Comparison of ENCODE assay signal across 8 cellular contexts in genomic region chr16:15950167-15950854, GRCh38. TPM values are rescaled to one million over a fixed set of nuclear protein-coding genes. Genes with fewer than 3 reads are reported as not detected.
DNase-seq lines count a peak whose midpoint lies in the region; ATAC-seq and TF ChIP-seq lines count a peak whose summit lies in the region.

No MANE protein-coding gene starts in this region.

- ATAC-seq in activated CD4-positive, CD25-positive, alpha-beta regulatory T cell treated with anti-CD3 and anti-CD28 coated beads, Interleukin-2, amount 50 U/mL, for 24 hours, result peak; percentile 26 to 31
- ATAC-seq in GM19324 (IDR thresholded peaks at IDR 0.05; ENCODE audit: low FRiP score, unreplicated experiment) (no peak), HG03139 (IDR thresholded peaks at IDR 0.05; ENCODE audit: unreplicated experiment) (no peak)

- H3K9ac ChIP-seq in liver (ENCODE audit: low read depth in 1 of 2, low read length in 2 of 2), result peak overlapping the region; percentile 5 to 21

- TF ChIP-seq RAD21 in liver (IDR thresholded peaks at IDR 0.05), result no peak

- H3K4me3 ChIP-seq in LNCaP clone FGC (ENCODE audit: low read depth, low read length), result peak overlapping the region; percentile 96
- peak overlapping the region; percentile 99 for H3K4me3 ChIP-seq in coronary artery
- H3K4me3 ChIP-seq in liver (ENCODE audit: low read depth in 1 of 3, low read length in 3 of 3), result peak overlapping the region in 2 of 3 donors; percentile 9 to 71

- peaks cover 0 to 7% (median 2%) of the 10 kb centered on the region in 4 donors for H3K27me3 ChIP-seq in liver (ENCODE audit: control insufficient read depth in 4 of 4, insufficient read depth in 4 of 4, low read length in 3 of 4)

- DNase-seq in EL (peak; percentile 60), LNCaP clone FGC (ENCODE audit: low read depth) (no peak), coronary artery (ENCODE audit: low spot score) (no peak)
- DNase-seq in stimulated activated CD8-positive, alpha-beta memory T cell treated with anti-CD3 and anti-CD28 coated beads, Interleukin-12 subunit alpha, Interleukin-12 subunit beta, amount 100 ng/mL, for 4 hours (ENCODE audit: low read depth), result peak; percentile 19

- no peaks in the 10 kb centered on the region for H3K36me3 ChIP-seq in liver (ENCODE audit: control insufficient read depth in 4 of 4, insufficient read depth in 3 of 4, low read depth in 1 of 4, low read length in 3 of 4)

- H3K9me3 ChIP-seq in liver (ENCODE audit: control insufficient read depth in 4 of 4, low read length in 3 of 4), result no peaks in the 10 kb centered on the region

- H3K27ac ChIP-seq in coronary artery (peak overlapping the region; percentile 88 to 93), liver (ENCODE audit: low read depth in 1 of 2, low read length in 2 of 2) (peak overlapping the region; percentile 38 to 49)

- 19% methylated on average over 18 of the region's 18 CpGs for whole genome bisulfite sequencing in liver

- TF ChIP-seq CTCF in LNCaP clone FGC (IDR thresholded peaks at IDR 0.05; ENCODE audit: control insufficient read depth, extremely low read depth, insufficient read depth), result no peak
- TF ChIP-seq CTCF in coronary artery (IDR thresholded peaks at IDR 0.05), result no peak
- no peak for TF ChIP-seq CTCF in liver (IDR thresholded peaks at IDR 0.05; ENCODE audit: low read depth, low read length, missing input control)

- peaks cover 0 to 4% (median 2%) of the 10 kb centered on the region in 4 donors for H3K4me1 ChIP-seq in liver (ENCODE audit: control insufficient read depth in 4 of 4, insufficient read depth in 4 of 4, low read length in 3 of 4)

TF ChIP-seq in liver, 16 proteins besides CTCF, POLR2A, EP300 and RAD21:
- TF ChIP-seq REST (IDR thresholded peaks at IDR 0.05), result no peak
- TF ChIP-seq, protein P1, sequence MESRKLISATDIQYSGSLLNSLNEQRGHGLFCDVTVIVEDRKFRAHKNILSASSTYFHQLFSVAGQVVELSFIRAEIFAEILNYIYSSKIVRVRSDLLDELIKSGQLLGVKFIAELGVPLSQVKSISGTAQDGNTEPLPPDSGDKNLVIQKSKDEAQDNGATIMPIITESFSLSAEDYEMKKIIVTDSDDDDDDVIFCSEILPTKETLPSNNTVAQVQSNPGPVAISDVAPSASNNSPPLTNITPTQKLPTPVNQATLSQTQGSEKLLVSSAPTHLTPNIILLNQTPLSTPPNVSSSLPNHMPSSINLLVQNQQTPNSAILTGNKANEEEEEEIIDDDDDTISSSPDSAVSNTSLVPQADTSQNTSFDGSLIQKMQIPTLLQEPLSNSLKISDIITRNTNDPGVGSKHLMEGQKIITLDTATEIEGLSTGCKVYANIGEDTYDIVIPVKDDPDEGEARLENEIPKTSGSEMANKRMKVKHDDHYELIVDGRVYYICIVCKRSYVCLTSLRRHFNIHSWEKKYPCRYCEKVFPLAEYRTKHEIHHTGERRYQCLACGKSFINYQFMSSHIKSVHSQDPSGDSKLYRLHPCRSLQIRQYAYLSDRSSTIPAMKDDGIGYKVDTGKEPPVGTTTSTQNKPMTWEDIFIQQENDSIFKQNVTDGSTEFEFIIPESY (IDR thresholded peaks at IDR 0.05), result no peak
- TF ChIP-seq NR2F2 (IDR thresholded peaks at IDR 0.05), result no peak
- no peak for TF ChIP-seq RXRA (IDR thresholded peaks at IDR 0.05)
- TF ChIP-seq FOXA2 (IDR thresholded peaks at IDR 0.05), result no peak
- TF ChIP-seq MAX (IDR thresholded peaks at IDR 0.05), result no peak
- no peak for TF ChIP-seq YY1 (IDR thresholded peaks at IDR 0.05)
- no peak for TF ChIP-seq EGR1 (IDR thresholded peaks at IDR 0.05; ENCODE audit: low read depth in 2 of 2)
- no peak for TF ChIP-seq HNF4G (IDR thresholded peaks at IDR 0.05)
- TF ChIP-seq TAF1 (conservative IDR thresholded peaks at IDR 0.05), result no peak
- no peak for TF ChIP-seq GABPA (IDR thresholded peaks at IDR 0.05 in 1 of 2, conservative IDR thresholded peaks at IDR 0.05 in 1 of 2)
- no peak for TF ChIP-seq SP1 (IDR thresholded peaks at IDR 0.05)
- TF ChIP-seq ATF3 (IDR thresholded peaks at IDR 0.05), result no peak
- TF ChIP-seq HNF4A (conservative IDR thresholded peaks at IDR 0.05), result no peak
- no peak for TF ChIP-seq FOXA1 (IDR thresholded peaks at IDR 0.05)
- no peak for TF ChIP-seq JUND (IDR thresholded peaks at IDR 0.05)

RNA-seq across cellular contexts. Expression of gene ABCC1, which starts 0.9 kb away (rescaled TPM):
- 1 to 10 TPM; 6.9 to 7.7 TPM for total RNA-seq in liver
- polyA plus RNA-seq in liver, result 1 to 10 TPM in 1 of 2 donors, under 1 TPM in 1; 0.85 to 1.6 TPM

Comparison
In these comparisons a context has a peak if more than half of its experiments do, and no peak if none do; other contexts are left out.
1. DNase-seq: peak in EL (single experiment) and stimulated activated CD8-positive, alpha-beta memory T cell treated with anti-CD3 and anti-CD28 coated beads, Interleukin-12 subunit alpha, Interleukin-12 subunit beta, amount 100 ng/mL, for 4 hours (single experiment); none in LNCaP clone FGC (single experiment) and coronary artery (single experiment).
2. H3K4me3 ChIP-seq: peak in every context shown above with its lines; median percentile 99 in coronary artery; 96 in LNCaP clone FGC; 40 in liver.
3. ATAC-seq: peak in activated CD4-positive, CD25-positive, alpha-beta regulatory T cell treated with anti-CD3 and anti-CD28 coated beads, Interleukin-2, amount 50 U/mL, for 24 hours (2 of 2); none in GM19324 (single experiment) and HG03139 (single experiment).